In the genomic region with DNA sequence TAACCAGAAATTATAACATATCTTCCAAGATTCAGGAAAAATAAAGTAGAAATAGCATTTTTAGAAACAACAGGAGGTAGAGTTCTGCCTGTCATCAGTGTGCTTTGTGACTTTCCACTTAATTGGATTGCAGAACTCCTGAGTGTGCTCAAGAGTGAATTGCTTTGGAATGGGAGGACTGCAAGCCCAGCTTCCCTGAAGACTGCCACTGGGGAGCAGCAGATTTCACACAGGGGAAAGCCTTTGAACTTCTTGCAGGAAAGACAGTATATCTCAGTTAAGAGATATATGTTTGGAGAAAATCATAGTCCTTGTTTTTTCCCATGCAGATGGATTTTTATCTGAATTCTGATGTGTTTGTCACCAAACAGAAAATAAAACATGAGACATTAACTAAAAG, we compare ENCODE assay signal across 13 cellular contexts.
DNase-seq lines count a peak whose midpoint lies in the region; ATAC-seq lines count a peak whose summit lies in the region.
"Had no signal": no experiment of that assay in that cellular context is flagged by ENCODE, and none has a peak within 500 bp of the region (broad histone marks: within the 10 kb centered on the region; RNA-seq: fewer than 3 reads in every experiment).

No MANE protein-coding gene starts in this region.

- peaks cover 2% of the 10 kb centered on the region for H3K4me1 ChIP-seq in mesendoderm (ENCODE audit: control insufficient read depth, low read depth, low read length)
- H3K4me1 ChIP-seq: esophagus squamous epithelium, upper lobe of left lung had no signal

- no peak overlapping the region for H4K5ac ChIP-seq in mesendoderm (ENCODE audit: low read length)

- H3K4me3 ChIP-seq in mesendoderm (ENCODE audit: low read length), result no peak overlapping the region
- H3K4me3 ChIP-seq: esophagus squamous epithelium, upper lobe of left lung had no signal

- no peak overlapping the region for H3K23ac ChIP-seq in mesendoderm (ENCODE audit: low read length)

- no peaks in the 10 kb centered on the region for H3K27me3 ChIP-seq in mesendoderm (ENCODE audit: insufficient read depth, low read length, poor library complexity)
- H3K27me3 ChIP-seq: esophagus squamous epithelium, upper lobe of left lung had no signal

- no peak overlapping the region for H3K4ac ChIP-seq in mesendoderm (ENCODE audit: low read depth, low read length)

- no peak overlapping the region for H3K27ac ChIP-seq in mesendoderm (ENCODE audit: low read depth, low read length)
- H3K27ac ChIP-seq: esophagus squamous epithelium, upper lobe of left lung had no signal

- H3K9ac ChIP-seq in mesendoderm (ENCODE audit: low read length), result no peak overlapping the region

- ATAC-seq in GM19397 (IDR thresholded peaks at IDR 0.05; ENCODE audit: unreplicated experiment) (no peak), GM18868 (IDR thresholded peaks at IDR 0.05; ENCODE audit: unreplicated experiment) (no peak)
- ATAC-seq: naive thymus-derived CD8-positive, alpha-beta T cell had no signal

- no peaks in the 10 kb centered on the region for H3K79me1 ChIP-seq in mesendoderm (ENCODE audit: low read length)

- no peak overlapping the region for H2BK120ac ChIP-seq in mesendoderm (ENCODE audit: low read depth, low read length)

- no peak overlapping the region for H2BK5ac ChIP-seq in mesendoderm (ENCODE audit: low read length)

- H4K8ac ChIP-seq in mesendoderm (ENCODE audit: low read depth, low read length), result no peak overlapping the region

- H3K36me3 ChIP-seq in mesendoderm (ENCODE audit: control insufficient read depth, insufficient read depth, low read length), result no peaks in the 10 kb centered on the region
- H3K36me3 ChIP-seq: esophagus squamous epithelium, upper lobe of left lung had no signal

- H3K18ac ChIP-seq in mesendoderm (ENCODE audit: low read length), result no peak overlapping the region

- DNase-seq in DMS 273 treated with DMSO at 0.1 percent for 48 hours (lab: John Stamatoyannopoulos, UW) (peak; percentile 16), NCI-H526 treated with DMSO at 0.1 percent for 48 hours (lab: John Stamatoyannopoulos, UW) (peak; percentile 14), ecto neural progenitor cell (ENCODE audit: low spot score) (peak; percentile 49), mesendoderm (peak; percentile 90), NAMALWA (ENCODE audit: low spot score) (no peak), kidney glomerular epithelial cell (lab: John Stamatoyannopoulos, UW) (no peak)
- DNase-seq: activated CD4-positive, CD25-positive, alpha-beta regulatory T cell treated with anti-CD3 and anti-CD28 coated beads, Interleukin-2, amount 50 U/mL, for 72 hours; activated naive CD8-positive, alpha-beta T cell treated with anti-CD3 and anti-CD28 coated beads, Interleukin-2, amount 10 ng/mL, durations not matched to agents 7 days and 5 days; esophagus squamous epithelium; naive thymus-derived CD8-positive, alpha-beta T cell had no signal

- no peak overlapping the region for H2BK15ac ChIP-seq in mesendoderm (replicated peaks; ENCODE audit: low read depth)

- no peak overlapping the region for H3K4me2 ChIP-seq in mesendoderm (ENCODE audit: low read length)

- H3K56ac ChIP-seq in mesendoderm (ENCODE audit: low read length), result no peak overlapping the region

- no peaks in the 10 kb centered on the region for H3K79me2 ChIP-seq in mesendoderm (ENCODE audit: control insufficient read depth, insufficient read depth, low read length)

- H2AK5ac ChIP-seq in mesendoderm (ENCODE audit: low read length), result no peak overlapping the region

Comparison
In these comparisons a context has a peak if more than half of its experiments do, and no peak if none do; other contexts are left out.
1. DNase-seq: peak in DMS 273 treated with DMSO at 0.1 percent for 48 hours (single experiment), NCI-H526 treated with DMSO at 0.1 percent for 48 hours (single experiment), ecto neural progenitor cell (single experiment) and mesendoderm (single experiment); none in NAMALWA (single experiment) and kidney glomerular epithelial cell (single experiment).